ENCODE assay signal across 1 cellular context in genomic region chr10:93600861-93601773, GRCh38.
TF ChIP-seq lines count a peak whose summit lies in the region.

TSS of gene RBP4 (minus strand) at chr10:93601235. CDS start at chr10:93601028, 207 bp downstream.

TF ChIP-seq in HepG2, 621 proteins besides CTCF, POLR2A, EP300 and RAD21 (continued from another document and continues in another):
- no peak for TF ChIP-seq NFE2L2 (IDR thresholded peaks at IDR 0.05; ENCODE audit: low read length)
- peak; percentile 46; the same call in 1 of the 2 replicates for TF ChIP-seq KDM6A (CRISPR knock-in tag; IDR thresholded peaks at IDR 0.05; ENCODE audit: low read depth)
- peak; percentile 46 for TF ChIP-seq SRSF1 (optimal IDR thresholded peaks at IDR 0.05; ENCODE audit: low read depth, low read length)
- no peak; the same call in 1 of the 2 replicates for TF ChIP-seq NFYB (CRISPR knock-in tag; IDR thresholded peaks at IDR 0.05)
- TF ChIP-seq PHF20 (CRISPR knock-in tag; IDR thresholded peaks at IDR 0.05) = no peak; the same call in 1 of the 2 replicates
- TF ChIP-seq PCBP1 (IDR thresholded peaks at IDR 0.05; ENCODE audit: borderline replicate concordance, low read depth, low read length) = no peak
- TF ChIP-seq ZSCAN5A (CRISPR knock-in tag; IDR thresholded peaks at IDR 0.05; ENCODE audit: borderline replicate concordance) = no peak
- TF ChIP-seq ZNF441 (CRISPR knock-in tag; IDR thresholded peaks at IDR 0.05; ENCODE audit: borderline replicate concordance) = no peak; the same call in 1 of the 2 replicates
- TF ChIP-seq KDM5B (CRISPR knock-in tag; IDR thresholded peaks at IDR 0.05; ENCODE audit: borderline replicate concordance) = peak; percentile 79; the same call in 1 of the 2 replicates
- peak; percentile 55 for TF ChIP-seq SKI (IDR thresholded peaks at IDR 0.05; ENCODE audit: partially characterized antibody)
- TF ChIP-seq, protein P1, sequence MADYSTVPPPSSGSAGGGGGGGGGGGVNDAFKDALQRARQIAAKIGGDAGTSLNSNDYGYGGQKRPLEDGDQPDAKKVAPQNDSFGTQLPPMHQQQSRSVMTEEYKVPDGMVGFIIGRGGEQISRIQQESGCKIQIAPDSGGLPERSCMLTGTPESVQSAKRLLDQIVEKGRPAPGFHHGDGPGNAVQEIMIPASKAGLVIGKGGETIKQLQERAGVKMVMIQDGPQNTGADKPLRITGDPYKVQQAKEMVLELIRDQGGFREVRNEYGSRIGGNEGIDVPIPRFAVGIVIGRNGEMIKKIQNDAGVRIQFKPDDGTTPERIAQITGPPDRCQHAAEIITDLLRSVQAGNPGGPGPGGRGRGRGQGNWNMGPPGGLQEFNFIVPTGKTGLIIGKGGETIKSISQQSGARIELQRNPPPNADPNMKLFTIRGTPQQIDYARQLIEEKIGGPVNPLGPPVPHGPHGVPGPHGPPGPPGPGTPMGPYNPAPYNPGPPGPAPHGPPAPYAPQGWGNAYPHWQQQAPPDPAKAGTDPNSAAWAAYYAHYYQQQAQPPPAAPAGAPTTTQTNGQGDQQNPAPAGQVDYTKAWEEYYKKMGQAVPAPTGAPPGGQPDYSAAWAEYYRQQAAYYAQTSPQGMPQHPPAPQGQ (CRISPR knock-in tag; IDR thresholded peaks at IDR 0.05; ENCODE audit: borderline replicate concordance) = no peak
- TF ChIP-seq MED8 (CRISPR knock-in tag; IDR thresholded peaks at IDR 0.05; ENCODE audit: insufficient replicate concordance) = peak; percentile 83
- TF ChIP-seq, protein P2, sequence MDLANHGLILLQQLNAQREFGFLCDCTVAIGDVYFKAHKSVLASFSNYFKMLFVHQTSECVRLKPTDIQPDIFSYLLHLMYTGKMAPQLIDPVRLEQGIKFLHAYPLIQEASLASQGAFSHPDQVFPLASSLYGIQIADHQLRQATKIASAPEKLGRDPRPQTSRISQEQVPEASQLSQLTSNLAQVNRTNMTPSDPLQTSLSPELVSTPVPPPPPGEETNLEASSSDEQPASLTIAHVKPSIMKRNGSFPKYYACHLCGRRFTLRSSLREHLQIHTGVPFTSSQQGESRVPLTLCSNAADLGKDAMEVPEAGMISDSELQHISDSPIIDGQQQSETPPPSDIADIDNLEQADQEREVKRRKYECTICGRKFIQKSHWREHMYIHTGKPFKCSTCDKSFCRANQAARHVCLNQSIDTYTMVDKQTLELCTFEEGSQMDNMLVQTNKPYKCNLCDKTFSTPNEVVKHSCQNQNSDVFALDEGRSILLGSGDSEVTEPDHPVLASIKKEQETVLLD (CRISPR knock-in tag; IDR thresholded peaks at IDR 0.05; ENCODE audit: low read depth) = peak; percentile 68
- peak; percentile 39; the same call in 1 of the 2 replicates for TF ChIP-seq REPIN1 (CRISPR knock-in tag; IDR thresholded peaks at IDR 0.05; ENCODE audit: borderline replicate concordance, low read depth)
- TF ChIP-seq NRL (CRISPR knock-in tag; IDR thresholded peaks at IDR 0.05; ENCODE audit: borderline replicate concordance) = peak; percentile 98
- no peak for TF ChIP-seq ZBTB3 (CRISPR knock-in tag; IDR thresholded peaks at IDR 0.05; ENCODE audit: borderline replicate concordance, low read depth)
- TF ChIP-seq FOXJ3 (CRISPR knock-in tag; IDR thresholded peaks at IDR 0.05; ENCODE audit: borderline replicate concordance) = peak; percentile 58; the same call in 1 of the 2 replicates
- TF ChIP-seq HNRNPK (IDR thresholded peaks at IDR 0.05; ENCODE audit: low read depth, low read length, poor library complexity, severe bottlenecking) = peak; percentile 81
- TF ChIP-seq, protein P3, sequence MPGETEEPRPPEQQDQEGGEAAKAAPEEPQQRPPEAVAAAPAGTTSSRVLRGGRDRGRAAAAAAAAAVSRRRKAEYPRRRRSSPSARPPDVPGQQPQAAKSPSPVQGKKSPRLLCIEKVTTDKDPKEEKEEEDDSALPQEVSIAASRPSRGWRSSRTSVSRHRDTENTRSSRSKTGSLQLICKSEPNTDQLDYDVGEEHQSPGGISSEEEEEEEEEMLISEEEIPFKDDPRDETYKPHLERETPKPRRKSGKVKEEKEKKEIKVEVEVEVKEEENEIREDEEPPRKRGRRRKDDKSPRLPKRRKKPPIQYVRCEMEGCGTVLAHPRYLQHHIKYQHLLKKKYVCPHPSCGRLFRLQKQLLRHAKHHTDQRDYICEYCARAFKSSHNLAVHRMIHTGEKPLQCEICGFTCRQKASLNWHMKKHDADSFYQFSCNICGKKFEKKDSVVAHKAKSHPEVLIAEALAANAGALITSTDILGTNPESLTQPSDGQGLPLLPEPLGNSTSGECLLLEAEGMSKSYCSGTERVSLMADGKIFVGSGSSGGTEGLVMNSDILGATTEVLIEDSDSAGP (CRISPR knock-in tag; IDR thresholded peaks at IDR 0.05; ENCODE audit: borderline replicate concordance) = peak; percentile 83
- TF ChIP-seq AHDC1 (CRISPR knock-in tag; IDR thresholded peaks at IDR 0.05; ENCODE audit: borderline replicate concordance) = peak; percentile 73
- TF ChIP-seq HDAC6 (IDR thresholded peaks at IDR 0.05; ENCODE audit: low read depth, low read length) = no peak
- no peak for TF ChIP-seq PAF1 (CRISPR knock-in tag; IDR thresholded peaks at IDR 0.05)
- no peak for TF ChIP-seq ZNF775 (CRISPR knock-in tag; IDR thresholded peaks at IDR 0.05; ENCODE audit: borderline replicate concordance)
- TF ChIP-seq ZNF451 (CRISPR knock-in tag; IDR thresholded peaks at IDR 0.05) = peak; percentile 74; the same call in 1 of the 2 replicates
- peak; percentile 88 for TF ChIP-seq DRAP1 (CRISPR knock-in tag; IDR thresholded peaks at IDR 0.05)
- 0 out of 2 replicates have a peak, but pooled peaks have one; percentile 43 for TF ChIP-seq NFATC3 (CRISPR knock-in tag; IDR thresholded peaks at IDR 0.05)
- TF ChIP-seq ZNF142 (CRISPR knock-in tag; IDR thresholded peaks at IDR 0.05) = no peak
- TF ChIP-seq ZKSCAN8 (CRISPR knock-in tag; IDR thresholded peaks at IDR 0.05; ENCODE audit: borderline replicate concordance) = no peak
- 0 out of 2 replicates have a peak, but pooled peaks have one; percentile 72 for TF ChIP-seq ZC3H13 (CRISPR knock-in tag; IDR thresholded peaks at IDR 0.05)
- TF ChIP-seq, protein P4, sequence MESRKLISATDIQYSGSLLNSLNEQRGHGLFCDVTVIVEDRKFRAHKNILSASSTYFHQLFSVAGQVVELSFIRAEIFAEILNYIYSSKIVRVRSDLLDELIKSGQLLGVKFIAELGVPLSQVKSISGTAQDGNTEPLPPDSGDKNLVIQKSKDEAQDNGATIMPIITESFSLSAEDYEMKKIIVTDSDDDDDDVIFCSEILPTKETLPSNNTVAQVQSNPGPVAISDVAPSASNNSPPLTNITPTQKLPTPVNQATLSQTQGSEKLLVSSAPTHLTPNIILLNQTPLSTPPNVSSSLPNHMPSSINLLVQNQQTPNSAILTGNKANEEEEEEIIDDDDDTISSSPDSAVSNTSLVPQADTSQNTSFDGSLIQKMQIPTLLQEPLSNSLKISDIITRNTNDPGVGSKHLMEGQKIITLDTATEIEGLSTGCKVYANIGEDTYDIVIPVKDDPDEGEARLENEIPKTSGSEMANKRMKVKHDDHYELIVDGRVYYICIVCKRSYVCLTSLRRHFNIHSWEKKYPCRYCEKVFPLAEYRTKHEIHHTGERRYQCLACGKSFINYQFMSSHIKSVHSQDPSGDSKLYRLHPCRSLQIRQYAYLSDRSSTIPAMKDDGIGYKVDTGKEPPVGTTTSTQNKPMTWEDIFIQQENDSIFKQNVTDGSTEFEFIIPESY (CRISPR knock-in tag; IDR thresholded peaks at IDR 0.05) = no peak
- no peak for TF ChIP-seq JARID2 (CRISPR knock-in tag; IDR thresholded peaks at IDR 0.05; ENCODE audit: insufficient replicate concordance)
- peak; percentile 90 for TF ChIP-seq ZNF280B (CRISPR knock-in tag; IDR thresholded peaks at IDR 0.05; ENCODE audit: borderline replicate concordance)
- no peak for TF ChIP-seq ZC3H4 (CRISPR knock-in tag; IDR thresholded peaks at IDR 0.05; ENCODE audit: borderline replicate concordance)
